ENCODE assay signal across 8 cellular contexts in the genomic region with DNA sequence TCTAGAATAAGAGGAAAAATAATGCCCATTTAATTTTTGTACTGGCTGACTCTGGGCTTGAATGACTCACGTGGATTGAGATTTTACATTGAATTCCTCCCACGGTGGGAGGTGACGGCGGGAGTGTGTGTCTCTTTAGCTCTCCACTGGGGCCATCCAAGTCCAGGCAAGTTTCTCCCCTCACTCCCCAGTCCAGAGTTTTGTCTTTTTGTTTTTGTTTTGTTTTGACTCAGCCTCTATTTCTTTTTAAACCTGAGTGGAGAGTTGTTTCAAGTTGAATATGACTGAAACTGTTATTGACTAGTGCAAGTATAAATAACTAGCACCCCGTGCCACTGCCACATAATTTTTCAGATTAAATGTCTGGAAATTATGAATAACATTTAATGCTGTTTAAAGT. TPM values are rescaled to one million over a fixed set of nuclear protein-coding genes. Genes with fewer than 3 reads are reported as not detected.
DNase-seq lines count a peak whose midpoint lies in the region; ATAC-seq and TF ChIP-seq lines count a peak whose summit lies in the region.

No MANE protein-coding gene starts in this region.

- intact Hi-C loops in CD4-positive, alpha-beta memory T cell (cut with micrococcal nuclease) = no loop called here
- intact Hi-C loops in esophagus squamous epithelium (cut with DNase I) = no loop called here

- H3K4me3 Mint-ChIP-seq in CD4-positive, alpha-beta memory T cell = peak overlapping the region; percentile 41 to 88 (median 58)

- peak overlapping the region; percentile 28 to 91 (median 85) for H3K27ac Mint-ChIP-seq in CD4-positive, alpha-beta memory T cell

- H3K27me3 Mint-ChIP-seq in CD4-positive, alpha-beta memory T cell = no peaks in the 10 kb centered on the region

- H3K9me3 ChIP-seq in CD4-positive, alpha-beta memory T cell (ENCODE audit: control insufficient read depth in 1 of 2, low read length in 2 of 2) = no peaks in the 10 kb centered on the region
- H3K9me3 ChIP-seq in esophagus squamous epithelium = no peaks in the 10 kb centered on the region

- TF ChIP-seq POLR2A in esophagus squamous epithelium (IDR thresholded peaks at IDR 0.05) = no peak

- peak overlapping the region; percentile 47 for H3K27ac ChIP-seq in CD4-positive, alpha-beta memory T cell (ENCODE audit: low read depth, low read length)
- peak overlapping the region in 3 of 4 donors; percentile 1 to 75 (median 71) for H3K27ac ChIP-seq in esophagus squamous epithelium

- peaks cover 68% of the 10 kb centered on the region for H3K4me1 ChIP-seq in CD4-positive, alpha-beta memory T cell (ENCODE audit: insufficient read depth, low read length)
- peaks cover 0 to 72% (median 24%) of the 10 kb centered on the region in 3 donors for H3K4me1 ChIP-seq in esophagus squamous epithelium

- peaks cover 5% of the 10 kb centered on the region in 2 donors for H3K36me3 Mint-ChIP-seq in CD4-positive, alpha-beta memory T cell

- no peak for TF ChIP-seq CTCF in esophagus squamous epithelium (IDR thresholded peaks at IDR 0.05)

- CTCF ChIA-PET in CD4-positive, alpha-beta memory T cell (lab: Charles Lee; ENCODE audit: partially characterized antibody) = interaction anchor here (1.1 to 6.5 kb wide), 5 partner anchors 9 to 55 kb away, joined by 3 to 39 read pairs (median 8); no protein-coding TSS in a partner anchor

- no peak for DNase-seq in CD4-positive, alpha-beta memory T cell
- DNase-seq in NCI-H226 (peak; percentile 52), esophagus squamous epithelium (lab: John Stamatoyannopoulos, UW) (no peak), GF-D8 (lab: John Stamatoyannopoulos, UW) (no peak), iPS-NIHi11 (ENCODE audit: low spot score) (no peak)

- H3K27me3 ChIP-seq in CD4-positive, alpha-beta memory T cell (ENCODE audit: insufficient read depth, low read length) = no peaks in the 10 kb centered on the region
- no peaks in the 10 kb centered on the region for H3K27me3 ChIP-seq in esophagus squamous epithelium

- peak overlapping the region in 1 of 2 donors; percentile 6 for H3K4me3 ChIP-seq in CD4-positive, alpha-beta memory T cell (ENCODE audit: low read length in 2 of 2)
- H3K4me3 ChIP-seq in esophagus squamous epithelium = no peak overlapping the region

- no peaks in the 10 kb centered on the region for H3K9me3 Mint-ChIP-seq in CD4-positive, alpha-beta memory T cell

- ATAC-seq in GM21360 (IDR thresholded peaks at IDR 0.05; ENCODE audit: unreplicated experiment) (peak; percentile 65), esophagus mucosa (no peak), HG03139 (IDR thresholded peaks at IDR 0.05; ENCODE audit: unreplicated experiment) (no peak)

- 18 to 26% methylated on average over 5 of the region's 5 CpGs for WGBS in esophagus squamous epithelium, 2 donors

- POLR2A ChIA-PET in CD4-positive, alpha-beta memory T cell (lab: Charles Lee; ENCODE audit: partially characterized antibody) = interaction anchor here (0.8 to 6.1 kb wide), 5 partner anchors 10 to 30 kb away, joined by 3 to 83 read pairs (median 8); a partner anchor contains a TSS

- no peaks in the 10 kb centered on the region for H3K36me3 ChIP-seq in CD4-positive, alpha-beta memory T cell (ENCODE audit: insufficient read depth, low read length)
- H3K36me3 ChIP-seq in esophagus squamous epithelium = no peaks in the 10 kb centered on the region

- peaks cover 25 to 73% (median 50%) of the 10 kb centered on the region in 4 donors for H3K4me1 Mint-ChIP-seq in CD4-positive, alpha-beta memory T cell

RNA-seq across cellular contexts. Expression of a gene that starts 13.6 kb away (rescaled TPM):
- 10 to 100 TPM; 11.4 to 11.8 TPM for total RNA-seq in CD4-positive, alpha-beta memory T cell
- polyA plus RNA-seq in CD4-positive, alpha-beta memory T cell = 10 to 100 TPM in 1 of 2 donors, 1 to 10 TPM in 1; 8.9 to 16.2 TPM
- total RNA-seq in esophagus squamous epithelium (10 to 100 TPM in 1 of 4 donors, 1 to 10 TPM in 3; 1.2 to 11.8 (median 3.9) TPM), esophagus mucosa (0.96 TPM)

RNA-seq across cellular contexts. Expression of a gene that starts 41.9 kb away (rescaled TPM):
- 1 to 10 TPM; 6.0 to 8.6 TPM for total RNA-seq in CD4-positive, alpha-beta memory T cell
- polyA plus RNA-seq in CD4-positive, alpha-beta memory T cell = 1 to 10 TPM in 1 of 2 donors, under 1 TPM in 1; 0.22 to 1.4 TPM
- total RNA-seq in esophagus squamous epithelium (1 to 10 TPM; 1.5 to 2.8 (median 2.4) TPM), esophagus mucosa (3.6 TPM)
